ENCODE assay signal across 8 cellular contexts in genomic region chr6:109381747-109382575, GRCh38. TPM values are rescaled to one million over a fixed set of nuclear protein-coding genes. Genes with fewer than 3 reads are reported as not detected.
A peak's percentile ranks its signal among the peaks of the same experiment; 100 is the strongest.
DNase-seq lines count a peak whose midpoint lies in the region; ATAC-seq and TF ChIP-seq lines count a peak whose summit lies in the region.

Gene CD164, minus strand, starts transcription at chr6:109382467. Its CDS starts 89 bp downstream, at chr6:109382378.

- DNase-seq in NCI-H1694 (lab: John Stamatoyannopoulos, UW) (peak; percentile 73), T-helper 2 cell (peak; percentile 88 to 98 (median 92)), right cardiac atrium (peak; percentile 94 to 98 (median 97)), putamen (ENCODE audit: low spot score) (peak; percentile 95), vagina (ENCODE audit: extremely low spot score in 2 of 2) (peak in 1 of 2 donors; percentile 90)

- H3K4me1 ChIP-seq in right cardiac atrium (ENCODE audit: control insufficient read depth, insufficient read depth, low read length): no peaks in the 10 kb centered on the region
- peaks cover 55% of the 10 kb centered on the region for H3K4me1 ChIP-seq in vagina

- peak in 1 of 2 donors; percentile 96 for TF ChIP-seq POLR2A in vagina (IDR thresholded peaks at IDR 0.05)

- TF ChIP-seq CTCF in vagina (IDR thresholded peaks at IDR 0.05): no peak

- H3K9me3 ChIP-seq in right cardiac atrium (ENCODE audit: control insufficient read depth, low read length) (no peaks in the 10 kb centered on the region), vagina (no peaks in the 10 kb centered on the region)

- H3K27ac ChIP-seq in angular gyrus (ENCODE audit: low read depth, low read length) (peak within 1 kb of the TSS; percentile 100), right cardiac atrium (ENCODE audit: low read length) (peak within 1 kb of the TSS; percentile 80), vagina (peak within 1 kb of the TSS; percentile 98)

- intact Hi-C loops in right cardiac atrium (cut with DNase I) (loop anchor here in 3 of 4 donors (5.0 to 10.0 kb wide), 2 partner anchors 195 to 287 kb away; partner anchors contain the start of genes CEP57L1 (in 2 of the 3) and SESN1 (in 2 of the 3)), vagina (cut with DNase I) (loop anchor here (2.0 to 10.0 kb wide), 3 partner anchors 60 to 827 kb away; partner anchors contain the start of genes PPIL6, SMPD2 and ZBTB24)

- H3K36me3 ChIP-seq in vagina: peaks cover 0 to 14% of the 10 kb centered on the region in 2 donors

- ATAC-seq in GM18498 (IDR thresholded peaks at IDR 0.05; ENCODE audit: unreplicated experiment) (peak; percentile 62), HG02884 (IDR thresholded peaks at IDR 0.05; ENCODE audit: unreplicated experiment) (peak; percentile 36), right cardiac atrium (peak; percentile 93 to 95)

- WGBS in right cardiac atrium: under 1% methylated on average over 93 of the region's 93 CpGs

- H3K4me3 ChIP-seq in right cardiac atrium (ENCODE audit: low read length) (peak within 1 kb of the TSS; percentile 81), vagina (peak within 1 kb of the TSS; percentile 87 to 98)

- H3K27me3 ChIP-seq in right cardiac atrium (ENCODE audit: control insufficient read depth, insufficient read depth) (no peaks in the 10 kb centered on the region), vagina (no peaks in the 10 kb centered on the region)

RNA-seq across cellular contexts. Expression of gene CD164, which starts in this region (rescaled TPM):
- total RNA-seq in right cardiac atrium (100 to 1,000 TPM; 128 to 141 (median 135) TPM), vagina (115 TPM)
- polyA plus RNA-seq in right cardiac atrium: 105 TPM

Comparison
In these comparisons a context has a peak if more than half of its experiments do, and no peak if none do; other contexts are left out.
1. ATAC-seq: peak in every context shown above with its lines; median percentile 94 in right cardiac atrium; 62 in GM18498; 36 in HG02884.